ENCODE assay signal across 20 cellular contexts in the genomic region with DNA sequence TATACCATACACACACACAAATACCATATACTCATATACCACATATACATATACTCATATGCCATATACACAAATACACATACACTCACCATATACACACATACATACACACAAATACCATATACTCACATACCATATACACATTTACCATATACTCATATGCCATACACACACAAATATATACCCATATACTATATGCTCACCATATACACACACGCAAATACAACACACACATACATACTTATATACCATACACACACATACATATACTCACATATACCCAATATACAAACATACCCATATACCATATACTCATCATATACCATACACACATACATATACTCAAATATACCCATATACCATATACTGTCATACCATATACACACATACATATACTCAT.
DNase-seq lines count a peak whose midpoint lies in the region; ATAC-seq and TF ChIP-seq lines count a peak whose summit lies in the region.
"Had no signal": no experiment of that assay in that cellular context is flagged by ENCODE, and none has a peak within 500 bp of the region (broad histone marks: within the 10 kb centered on the region; RNA-seq: fewer than 3 reads in every experiment).

No MANE protein-coding gene starts in this region.

- H2BK5ac ChIP-seq in IMR-90 (ENCODE audit: low read depth, low read length, poor library complexity, severe bottlenecking), result peak overlapping the region; percentile 71

- H2AK9ac ChIP-seq in IMR-90 (replicated peaks; ENCODE audit: low read depth, low read length, poor library complexity), result no peak overlapping the region

- H4K8ac ChIP-seq in IMR-90 (ENCODE audit: low read depth in 2 of 2, low read length in 2 of 2), result no peak overlapping the region

- H3K27ac ChIP-seq in GM23248 (peak overlapping the region; percentile 45; the same call in 1 of the 2 replicates), IMR-90 (ENCODE audit: insufficient read depth, low read length) (peak overlapping the region; percentile 78; the same call in 1 of the 2 replicates), osteoblast (ENCODE audit: low read depth, low read length) (peak overlapping the region; percentile 89)
- H3K27ac ChIP-seq: SJCRH30 had no signal

- dilution Hi-C loops in IMR-90 (cut with HindIII; ENCODE audit: low sequenced_read_pairs, unreplicated experiment), result loop anchor here (25.0 kb wide), 1 partner anchor 130 kb away; no protein-coding TSS in a partner anchor

- no peaks in the 10 kb centered on the region for H3K9me3 Mint-ChIP-seq in chondrocyte (ENCODE audit: low read depth)
- H3K9me3 Mint-ChIP-seq: T-helper 2 cell treated with Interferon-gamma antibody and Interleukin-4, amounts not matched to agents 5 μg/mL and 100 μg/mL, for 36 hours had no signal

- no peak overlapping the region for H2BK120ac ChIP-seq in IMR-90 (ENCODE audit: low read depth, low read length)

- no peak for TF ChIP-seq POLR2A in IMR-90 (IDR thresholded peaks at IDR 0.05; ENCODE audit: low read depth, low read length)

- H2AFZ ChIP-seq in GM23248 (no peak overlapping the region), IMR-90 (replicated peaks; ENCODE audit: low read length, poor library complexity) (no peak overlapping the region), osteoblast (ENCODE audit: low read length) (no peak overlapping the region)

- no peak overlapping the region for H3K14ac ChIP-seq in IMR-90 (replicated peaks; ENCODE audit: low read depth, low read length)

- peaks cover 21% of the 10 kb centered on the region for H3K9me1 ChIP-seq in IMR-90 (ENCODE audit: insufficient read depth, low read length)

- H3K4me1 Mint-ChIP-seq in chondrocyte (ENCODE audit: low read depth), result peaks cover 35% of the 10 kb centered on the region

- in situ Hi-C loops in GM23248 (cut with MboI), result no loop called here
- in situ Hi-C loops in IMR-90 (cut with MboI; ENCODE audit: low sequenced_read_pairs), result no loop called here

- H3K36me3 Mint-ChIP-seq in chondrocyte (ENCODE audit: low read depth), result peaks cover 21% of the 10 kb centered on the region

- H3K4ac ChIP-seq in IMR-90 (ENCODE audit: low read depth, low read length), result no peak overlapping the region

- CTCF ChIA-PET in IMR-90 (lab: Yijun Ruan, JAX), result interaction anchor here (1.3 kb wide), 1 partner anchor 17 kb away, joined by 3 read pairs; no protein-coding TSS in a partner anchor

- H3K4me2 ChIP-seq in GM23248 (ENCODE audit: unreplicated experiment) (no peak overlapping the region), IMR-90 (ENCODE audit: low read depth, low read length) (peak overlapping the region; percentile 69), osteoblast (ENCODE audit: insufficient read depth, low read length) (no peak overlapping the region)

- intact Hi-C loops in IMR-90 (cut with micrococcal nuclease), result no loop called here

- H3K27me3 Mint-ChIP-seq in chondrocyte (ENCODE audit: low read depth), result no peaks in the 10 kb centered on the region

- 0 out of 2 replicates have a peak overlapping the region, but pooled peaks have one; percentile 69 for H2BK20ac ChIP-seq in IMR-90 (ENCODE audit: low read depth, low read length)

- H3K4me3 ChIP-seq in GM23248 (no peak overlapping the region), IMR-90 (ENCODE audit: insufficient read depth, low read depth, low read length) (no peak overlapping the region), osteoblast (ENCODE audit: insufficient read depth, low read length) (no peak overlapping the region)
- H3K4me3 ChIP-seq: SJCRH30 had no signal

- no peaks in the 10 kb centered on the region for H4K20me1 ChIP-seq in GM23248 (ENCODE audit: insufficient read depth)
- H4K20me1 ChIP-seq in IMR-90 (ENCODE audit: insufficient read depth, low read length), result peaks cover 8% of the 10 kb centered on the region; the same call in 1 of the 2 replicates
- H4K20me1 ChIP-seq in osteoblast (ENCODE audit: insufficient read depth, low read length), result no peaks in the 10 kb centered on the region

- H3K27me3 ChIP-seq in GM23248 (replicated peaks; ENCODE audit: insufficient read depth) (no peaks in the 10 kb centered on the region), IMR-90 (ENCODE audit: control insufficient read depth, insufficient read depth, low read length) (no peaks in the 10 kb centered on the region), osteoblast (ENCODE audit: insufficient read depth, low read length) (no peaks in the 10 kb centered on the region)
- H3K27me3 ChIP-seq: SJCRH30 had no signal

- 98 to 100% methylated on average over 1 of the region's 1 CpG for WGBS in GM23248 (ENCODE audit: low coverage in 1 of 2, low lambda C conversion rate in 2 of 2, missing lambda C conversion rate in 2 of 2), 2 experiments
- 100% methylated on average over 1 of the region's 1 CpG for WGBS in IMR-90 (ENCODE audit: extremely low coverage in 2 of 2, insufficient read length in 1 of 2), 2 experiments

- H3K9me3 ChIP-seq in GM23248 (ENCODE audit: low read depth) (no peaks in the 10 kb centered on the region), IMR-90 (ENCODE audit: control insufficient read depth, insufficient read depth, low read length) (no peaks in the 10 kb centered on the region), osteoblast (ENCODE audit: low read depth, low read length) (no peaks in the 10 kb centered on the region)
- H3K9me3 ChIP-seq: SJCRH30 had no signal

- H3K56ac ChIP-seq in IMR-90 (ENCODE audit: extremely low read depth, insufficient read depth, low read length), result no peak overlapping the region

- no peak for ATAC-seq in IMR-90 (ENCODE audit: low read depth)
- no peak for ATAC-seq in GM18909 (IDR thresholded peaks at IDR 0.05; ENCODE audit: poor library complexity, unreplicated experiment)
- ATAC-seq: left colon had no signal

- H3K23ac ChIP-seq in IMR-90 (ENCODE audit: low read depth, low read length), result no peak overlapping the region

- peaks cover 18% of the 10 kb centered on the region; the same call in 1 of the 2 replicates for H3K4me1 ChIP-seq in GM23248 (ENCODE audit: insufficient read depth)
- H3K4me1 ChIP-seq in IMR-90 (ENCODE audit: control insufficient read depth, insufficient read depth, low read length), result peaks cover 16% of the 10 kb centered on the region
- peaks cover 25% of the 10 kb centered on the region for H3K4me1 ChIP-seq in osteoblast (ENCODE audit: insufficient read depth, low read length)
- H3K4me1 ChIP-seq: SJCRH30 had no signal

- no peak overlapping the region; the same call in 1 of the 2 replicates for H3K18ac ChIP-seq in IMR-90 (ENCODE audit: low read depth, low read length)

- H3K79me2 ChIP-seq in GM23248 (ENCODE audit: insufficient read depth), result peaks cover 92% of the 10 kb centered on the region
- peaks cover 42% of the 10 kb centered on the region for H3K79me2 ChIP-seq in osteoblast (ENCODE audit: insufficient read depth, low read length)

- peaks cover 31 to 67% of the 10 kb centered on the region in 2 experiments for H3K79me1 ChIP-seq in IMR-90 (ENCODE audit: low read depth in 1 of 2, low read length in 2 of 2)

- TF ChIP-seq CTCF in IMR-90 (conservative IDR thresholded peaks at IDR 0.05; ENCODE audit: low read depth, low read length) (no peak), chondrocyte (IDR thresholded peaks at IDR 0.05) (no peak), osteoblast (IDR thresholded peaks at IDR 0.05; ENCODE audit: extremely low read depth, low read depth, low read length) (no peak)

- H4K91ac ChIP-seq in IMR-90 (ENCODE audit: insufficient read depth, low read depth, low read length), result no peak overlapping the region

- no peak overlapping the region for H2AK5ac ChIP-seq in IMR-90 (ENCODE audit: low read depth, low read length)

- no TSS peak for BruUV-seq in IMR-90 (replicated peaks; lab: Mats Ljungman, UMichigan)

- H3K4me3 Mint-ChIP-seq in chondrocyte (ENCODE audit: unreplicated experiment), result no peak overlapping the region
- H3K4me3 Mint-ChIP-seq: IgD-negative memory B cell; T-helper 2 cell treated with Interferon-gamma antibody and Interleukin-4, amounts not matched to agents 5 μg/mL and 100 μg/mL, for 36 hours had no signal

- H3K9ac ChIP-seq in GM23248 (no peak overlapping the region), IMR-90 (ENCODE audit: low read depth, low read length) (peak overlapping the region; percentile 72; the same call in 1 of the 2 replicates)

- no peak for DNase-seq in GM23248
- DNase-seq in IMR-90, result no peak
- DNase-seq in chondrocyte (ENCODE audit: low spot score), result no peak
- DNase-seq in osteoblast (ENCODE audit: insufficient read length, low spot score, missing footprints), result no peak
- DNase-seq in NCI-H2227 treated with DMSO at 0.1 percent for 48 hours (lab: John Stamatoyannopoulos, UW), result no peak
- DNase-seq in NCI-H1930 (lab: John Stamatoyannopoulos, UW), result no peak
- DNase-seq in amniotic stem cell (lab: John Stamatoyannopoulos, UW), result no peak
- DNase-seq: activated CD4-positive, alpha-beta T cell treated with anti-CD3 and anti-CD28 coated beads for 1 hour; activated effector memory CD4-positive, alpha-beta T cell treated with Interleukin-2 at 50 U/mL for 16 hours; AML-193; COR-L47; H7; left colon; NCI-H2081; NCI-H524 treated with DMSO at 0.1 percent for 48 hours; SJCRH30; stimulated activated CD4-positive, alpha-beta T cell treated with anti-CD3 and anti-CD28 coated beads, Interleukin-4, amount 100 ng/mL, for 4 hours had no signal

- H3K36me3 ChIP-seq in GM23248 (ENCODE audit: low read depth) (peaks cover 5% of the 10 kb centered on the region; the same call in 1 of the 2 replicates), IMR-90 (ENCODE audit: control insufficient read depth, insufficient read depth, low read length) (peaks cover 20% of the 10 kb centered on the region), osteoblast (ENCODE audit: insufficient read depth, low read length) (peaks cover 28% of the 10 kb centered on the region)

- no peaks in the 10 kb centered on the region for H3K9me2 ChIP-seq in GM23248 (ENCODE audit: insufficient read depth)

- H2BK15ac ChIP-seq in IMR-90 (ENCODE audit: low read depth, low read length), result no peak overlapping the region

- POLR2A ChIA-PET in IMR-90 (lab: Charles Lee; ENCODE audit: unreplicated experiment), result no interaction called here

- H3F3A ChIP-seq in GM23248 (ENCODE audit: insufficient read depth), result peaks cover 26% of the 10 kb centered on the region

- TF ChIP-seq RAD21 in IMR-90 (IDR thresholded peaks at IDR 0.05; ENCODE audit: low read length), result no peak

- H3K27ac Mint-ChIP-seq in chondrocyte (ENCODE audit: unreplicated experiment), result peak overlapping the region; percentile 76
- H3K27ac Mint-ChIP-seq: T-helper 2 cell treated with Interferon-gamma antibody and Interleukin-4, amounts not matched to agents 5 μg/mL and 100 μg/mL, for 36 hours had no signal

- no peak overlapping the region for H4K5ac ChIP-seq in IMR-90 (ENCODE audit: low read depth, low read length)

TF ChIP-seq in IMR-90, 13 proteins besides CTCF, POLR2A, EP300 and RAD21 (continues in another document):
- TF ChIP-seq CEBPB (IDR thresholded peaks at IDR 0.05; ENCODE audit: low read depth, low read length), result no peak
